In the genomic region with DNA sequence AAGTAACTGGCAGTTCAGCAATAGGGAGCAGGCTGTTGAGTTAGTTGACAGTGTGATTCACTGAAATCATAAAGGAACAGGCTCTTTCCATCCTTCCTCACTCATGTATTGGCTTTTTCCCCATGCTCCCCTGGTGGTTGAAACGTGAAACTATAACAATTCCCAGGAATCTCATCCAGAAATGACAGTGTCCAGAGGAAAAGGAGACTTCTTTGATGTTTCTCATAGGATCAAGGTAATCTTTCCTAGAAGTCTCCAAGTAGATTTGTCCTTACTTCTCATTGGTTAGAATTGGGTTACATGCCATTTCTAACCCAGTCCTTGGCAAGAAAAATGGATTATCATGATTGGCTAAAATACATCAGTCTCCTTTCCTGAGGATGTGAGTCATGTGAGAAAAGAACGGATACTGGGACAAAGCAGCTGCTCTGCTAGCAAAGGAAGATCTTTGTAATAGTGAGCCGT, we compare ENCODE assay signal across 8 cellular contexts. TPM values are rescaled to one million over a fixed set of nuclear protein-coding genes. Genes with fewer than 3 reads are reported as not detected.
DNase-seq lines count a peak whose midpoint lies in the region; ATAC-seq, FAIRE-seq and TF ChIP-seq lines count a peak whose summit lies in the region.

No MANE protein-coding gene starts in this region.

- H3K4me3 ChIP-seq in small intestine (ENCODE audit: low read depth in 1 of 2, low read length in 2 of 2), result no peak overlapping the region

- peaks cover 0 to 6% of the 10 kb centered on the region in 2 donors for H3K36me3 ChIP-seq in small intestine (ENCODE audit: control insufficient read depth in 2 of 2, insufficient read depth in 2 of 2, low read length in 2 of 2)

- H3K4me1 ChIP-seq in small intestine (ENCODE audit: control insufficient read depth in 2 of 2, insufficient read depth in 1 of 2, low read depth in 1 of 2, low read length in 1 of 2), result peaks cover 0 to 1% of the 10 kb centered on the region in 2 donors

- no peak for DNase-seq in H54 (ENCODE audit: insufficient read length, low spot score)
- peak; percentile 94 for DNase-seq in glomerular endothelial cell (ENCODE audit: extremely low read depth, low read depth, low spot score)
- peak; percentile 24 for DNase-seq in small intestine
- DNase-seq in COR-L47 (lab: John Stamatoyannopoulos, UW), result no peak
- no peak for DNase-seq in stimulated activated CD4-positive, alpha-beta T cell treated with anti-CD3 and anti-CD28 coated beads, Interleukin-15, amount 100 ng/mL, for 24 hours
- DNase-seq in ecto neural progenitor cell (ENCODE audit: low spot score), result no peak

- TF ChIP-seq POLR2A in H54 (IDR thresholded peaks at IDR 0.05; ENCODE audit: low read depth, low read length), result no peak

- FAIRE-seq in H54 (lab: Jason Lieb, UNC) (peak; percentile 99), small intestine (lab: Jason Lieb, UNC) (no peak)

- H3K27ac ChIP-seq in small intestine (ENCODE audit: low read depth in 1 of 2, low read length in 1 of 2), result peak overlapping the region in 1 of 2 donors; percentile 20

- H3K27me3 ChIP-seq in small intestine (ENCODE audit: control insufficient read depth in 2 of 2, insufficient read depth in 2 of 2, low read length in 2 of 2), result no peaks in the 10 kb centered on the region

- peak; percentile 88 for ATAC-seq in SK-N-SH treated with all-trans-retinoic acid at 6 μM for 48 hours
- no peak for ATAC-seq in HG02571 (IDR thresholded peaks at IDR 0.05; ENCODE audit: unreplicated experiment)

- WGBS in small intestine, 3 donors, result 57 to 65% (median 58%) methylated on average over 3 of the region's 3 CpGs

- no peaks in the 10 kb centered on the region for H3K9me3 ChIP-seq in small intestine (ENCODE audit: control insufficient read depth, low read depth)

TF ChIP-seq in SK-N-SH treated with all-trans-retinoic acid at 6 μM for 48 hours, 23 proteins besides CTCF, POLR2A, EP300 and RAD21:
- TF ChIP-seq ISL1 (CRISPR knock-in tag; IDR thresholded peaks at IDR 0.05), result 0 out of 2 replicates have a peak, but pooled peaks have one; percentile 23
- 0 out of 2 replicates have a peak, but pooled peaks have one; percentile 15 for TF ChIP-seq PATZ1 (CRISPR knock-in tag; IDR thresholded peaks at IDR 0.05; ENCODE audit: borderline replicate concordance)
- TF ChIP-seq GLIS3 (CRISPR knock-in tag; IDR thresholded peaks at IDR 0.05), result no peak

RNA-seq across cellular contexts. Expression of gene TTC19, which starts 14.4 kb away (rescaled TPM):
- 46.4 and 61.1 TPM in 2 replicates for total RNA-seq in glomerular endothelial cell
- polyA plus RNA-seq in small intestine, result 10 to 100 TPM; 28.9 to 37.4 (median 34.0) TPM

RNA-seq across cellular contexts. Expression of gene ZSWIM7, which starts 14.5 kb away (rescaled TPM):
- 17.4 and 24.3 TPM in 2 replicates for total RNA-seq in glomerular endothelial cell
- polyA plus RNA-seq in small intestine, result 10 to 100 TPM; 20.0 to 33.8 (median 23.3) TPM

Comparison
In these comparisons a context has a peak if more than half of its experiments do, and no peak if none do; other contexts are left out.
1. DNase-seq: peak in glomerular endothelial cell (single experiment) and small intestine (single experiment); none in H54 (single experiment), COR-L47 (single experiment), stimulated activated CD4-positive, alpha-beta T cell treated with anti-CD3 and anti-CD28 coated beads, Interleukin-15, amount 100 ng/mL, for 24 hours (single experiment) and ecto neural progenitor cell (single experiment).